23 cellular contexts compared by ENCODE assay signal in genomic region chr1:203185061-203185461, GRCh38. TPM values are rescaled to one million over a fixed set of nuclear protein-coding genes. Genes with fewer than 3 reads are reported as not detected.
"Had no signal": no experiment of that assay in that cellular context is flagged by ENCODE, and none has a peak within 500 bp of the region (broad histone marks: within the 10 kb centered on the region; RNA-seq: fewer than 3 reads in every experiment).

No MANE protein-coding gene starts in this region.

- H3K27ac Mint-ChIP-seq: activated CD4-positive, alpha-beta T cell treated with anti-CD3 and anti-CD28 coated beads, Interleukin-2, amount 10 ng/mL, durations not matched to agents 7 days and 5 days; activated naive CD8-positive, alpha-beta T cell treated with anti-CD3 and anti-CD28 coated beads, Interleukin-2, amount 10 ng/mL, durations not matched to agents 7 days and 5 days; immature natural killer cell; natural killer cell treated with Interleukin-12 subunit alpha and Interleukin-12 subunit beta and Interleukin-15 and Interleukin-18, amount 100 ng/mL, for 72 hours; T-helper 1 cell treated with Interleukin-12 subunit alpha and Interleukin-12 subunit beta and Interleukin-4 antibody, amounts not matched to agents 30 μg/mL and 1 μg/mL, for 36 hours had no signal

- H3K4me1 Mint-ChIP-seq: activated CD4-positive, alpha-beta T cell treated with anti-CD3 and anti-CD28 coated beads, Interleukin-2, amount 10 ng/mL, durations not matched to agents 7 days and 5 days; immature natural killer cell had no signal

- H3K9me3 Mint-ChIP-seq: activated CD4-positive, alpha-beta T cell treated with anti-CD3 and anti-CD28 coated beads, Interleukin-2, amount 10 ng/mL, durations not matched to agents 7 days and 5 days; activated naive CD8-positive, alpha-beta T cell treated with anti-CD3 and anti-CD28 coated beads, Interleukin-2, amount 10 ng/mL, durations not matched to agents 7 days and 5 days; immature natural killer cell; natural killer cell treated with Interleukin-12 subunit alpha and Interleukin-12 subunit beta and Interleukin-15 and Interleukin-18, amount 100 ng/mL, for 72 hours; T-helper 1 cell treated with Interleukin-12 subunit alpha and Interleukin-12 subunit beta and Interleukin-4 antibody, amounts not matched to agents 30 μg/mL and 1 μg/mL, for 36 hours had no signal

- H3K4me3 Mint-ChIP-seq: activated CD4-positive, alpha-beta T cell treated with anti-CD3 and anti-CD28 coated beads, Interleukin-2, amount 10 ng/mL, durations not matched to agents 7 days and 5 days; activated naive CD8-positive, alpha-beta T cell treated with anti-CD3 and anti-CD28 coated beads, Interleukin-2, amount 10 ng/mL, durations not matched to agents 7 days and 5 days; immature natural killer cell; natural killer cell treated with Interleukin-12 subunit alpha and Interleukin-12 subunit beta and Interleukin-15 and Interleukin-18, amount 100 ng/mL, for 72 hours; T-helper 1 cell treated with Interleukin-12 subunit alpha and Interleukin-12 subunit beta and Interleukin-4 antibody, amounts not matched to agents 30 μg/mL and 1 μg/mL, for 36 hours had no signal

- DNase-seq: activated CD4-positive, alpha-beta T cell treated with anti-CD3 and anti-CD28 coated beads, Interleukin-2, amount 10 ng/mL, durations not matched to agents 7 days and 5 days; activated CD4-positive, CD25-positive, alpha-beta regulatory T cell; activated naive CD8-positive, alpha-beta T cell treated with anti-CD3 and anti-CD28 coated beads, Interleukin-2, amount 10 ng/mL, durations not matched to agents 7 days and 5 days; activated T-cell treated with anti-CD3 and anti-CD28 coated beads, Interleukin-2, amount 50 U/mL, for 1 hour; anterior cingulate cortex; effector CD8-positive, alpha-beta T cell; immature natural killer cell; left colon; ovary; SHP77; stimulated activated CD4-positive, alpha-beta T cell treated with anti-CD3 and anti-CD28 coated beads, Interleukin-15, amount 100 ng/mL, for 24 hours; stimulated activated CD4-positive, alpha-beta T cell treated with anti-CD3 and anti-CD28 coated beads, Interleukin-4, amount 100 ng/mL, for 24 hours; stomach; thyroid gland had no signal

- ATAC-seq: left colon; natural killer cell treated with Interleukin-12 subunit alpha and Interleukin-12 subunit beta and Interleukin-15 and Interleukin-18, amount 100 ng/mL, for 72 hours; SK-N-SH treated with all-trans-retinoic acid at 6 μM for 48 hours had no signal

- H3K4me3 ChIP-seq: coronary artery, lung, ovary, stomach, thyroid gland had no signal

- H3K36me3 Mint-ChIP-seq: activated naive CD8-positive, alpha-beta T cell treated with anti-CD3 and anti-CD28 coated beads, Interleukin-2, amount 10 ng/mL, durations not matched to agents 7 days and 5 days; immature natural killer cell; natural killer cell treated with Interleukin-12 subunit alpha and Interleukin-12 subunit beta and Interleukin-15 and Interleukin-18, amount 100 ng/mL, for 72 hours had no signal

- H3K9me3 ChIP-seq: ovary, stomach, thyroid gland had no signal

- H3K27ac ChIP-seq: coronary artery, ovary, stomach, thyroid gland had no signal

- H3K36me3 ChIP-seq: ovary, stomach, thyroid gland had no signal

- H3K27me3 ChIP-seq: ovary, thyroid gland had no signal

RNA-seq across cellular contexts. Expression of gene CHI3L1, which starts 1.4 kb away (rescaled TPM):
- total RNA-seq: activated CD4-positive, alpha-beta T cell treated with anti-CD3 and anti-CD28 coated beads, Interleukin-2, amount 10 ng/mL, durations not matched to agents 7 days and 5 days had no signal

RNA-seq across cellular contexts. Expression of gene MYBPH, which starts 9.4 kb away (rescaled TPM):
- total RNA-seq: activated CD4-positive, alpha-beta T cell treated with anti-CD3 and anti-CD28 coated beads, Interleukin-2, amount 10 ng/mL, durations not matched to agents 7 days and 5 days; activated naive CD8-positive, alpha-beta T cell treated with anti-CD3 and anti-CD28 coated beads, Interleukin-2, amount 10 ng/mL, durations not matched to agents 7 days and 5 days; bronchial epithelial cell; epithelial cell of proximal tubule; left colon; lung; mucosa of gallbladder; natural killer cell treated with Interleukin-12 subunit alpha and Interleukin-12 subunit beta and Interleukin-15 and Interleukin-18, amount 100 ng/mL, for 72 hours; stomach had no signal

RNA-seq across cellular contexts. Expression of gene CHIT1, which starts 44.4 kb away (rescaled TPM):
- total RNA-seq: epithelial cell of proximal tubule, fibroblast of villous mesenchyme had no signal

RNA-seq across cellular contexts. Expression of gene ADORA1, which starts 57.5 kb away (rescaled TPM):
- total RNA-seq: activated CD4-positive, alpha-beta T cell treated with anti-CD3 and anti-CD28 coated beads, Interleukin-2, amount 10 ng/mL, durations not matched to agents 7 days and 5 days; activated naive CD8-positive, alpha-beta T cell treated with anti-CD3 and anti-CD28 coated beads, Interleukin-2, amount 10 ng/mL, durations not matched to agents 7 days and 5 days; natural killer cell treated with Interleukin-12 subunit alpha and Interleukin-12 subunit beta and Interleukin-15 and Interleukin-18, amount 100 ng/mL, for 72 hours had no signal
